Comparison of ENCODE assay signal across 13 cellular contexts in genomic region chr5:67192719-67193464, GRCh38. TPM values are rescaled to one million over a fixed set of nuclear protein-coding genes. Genes with fewer than 3 reads are reported as not detected.
DNase-seq lines count a peak whose midpoint lies in the region; ATAC-seq lines count a peak whose summit lies in the region.
"Had no signal": no experiment of that assay in that cellular context is flagged by ENCODE, and none has a peak within 500 bp of the region (broad histone marks: within the 10 kb centered on the region; RNA-seq: fewer than 3 reads in every experiment).

No MANE protein-coding gene starts in this region.

- DNase-seq in CD4-positive, CD25-positive, alpha-beta regulatory T cell, result no peak
- DNase-seq in astrocyte of the hippocampus (ENCODE audit: low read depth, low spot score), result peak; percentile 83
- no peak for DNase-seq in naive thymus-derived CD4-positive, alpha-beta T cell
- DNase-seq in NCI-H82 treated with DMSO at 0.1 percent for 48 hours (lab: John Stamatoyannopoulos, UW; ENCODE audit: unreplicated experiment), result no peak
- DNase-seq in activated CD8-positive, alpha-beta memory T cell treated with anti-CD3 and anti-CD28 coated beads, Interleukin-2, amount 50 U/mL, for 4 hours, result no peak
- no peak for DNase-seq in stimulated activated CD8-positive, alpha-beta memory T cell treated with anti-CD3 and anti-CD28 coated beads, Interleukin-4, amount 100 ng/mL, for 48 hours
- no peak for DNase-seq in LoVo (ENCODE audit: low spot score)
- DNase-seq: immature natural killer cell, NCI-H446 had no signal

- intact Hi-C loops in naive thymus-derived CD4-positive, alpha-beta T cell (cut with micrococcal nuclease), result loop anchor here in 1 of 2 donors (1.0 kb wide), 1 partner anchor 11 kb away; no protein-coding TSS in a partner anchor

- H3K4me3 ChIP-seq in CD4-positive, CD25-positive, alpha-beta regulatory T cell (ENCODE audit: low read depth, low read length), result no peak overlapping the region
- H3K4me3 ChIP-seq in naive thymus-derived CD4-positive, alpha-beta T cell (ENCODE audit: low read length), result no peak overlapping the region
- H3K4me3 ChIP-seq: HAP-1, smooth muscle cell had no signal

- peaks cover 0 to 2% (median under 1%) of the 10 kb centered on the region in 7 donors for H3K9me3 Mint-ChIP-seq in CD4-positive, CD25-positive, alpha-beta regulatory T cell
- H3K9me3 Mint-ChIP-seq in naive thymus-derived CD4-positive, alpha-beta T cell, result peaks cover 0 to 18% (median 3%) of the 10 kb centered on the region in 11 donors
- H3K9me3 Mint-ChIP-seq: immature natural killer cell had no signal

- POLR2A ChIA-PET in naive thymus-derived CD4-positive, alpha-beta T cell (lab: Charles Lee), result interaction anchor here (0.6 to 1.7 kb wide), 4 partner anchors 13 to 623 kb away, joined by 3 to 6 read pairs (median 4); no protein-coding TSS in a partner anchor

- H3K36me3 Mint-ChIP-seq in CD4-positive, CD25-positive, alpha-beta regulatory T cell, result no peaks in the 10 kb centered on the region
- H3K36me3 Mint-ChIP-seq in naive thymus-derived CD4-positive, alpha-beta T cell, result peaks cover 0 to 49% (median 4%) of the 10 kb centered on the region in 5 donors

- H3K27me3 ChIP-seq in CD4-positive, CD25-positive, alpha-beta regulatory T cell (ENCODE audit: control insufficient read depth, insufficient read depth, low read length), result no peaks in the 10 kb centered on the region
- no peaks in the 10 kb centered on the region for H3K27me3 ChIP-seq in naive thymus-derived CD4-positive, alpha-beta T cell (ENCODE audit: control insufficient read depth in 2 of 2, insufficient read depth in 2 of 2, low read length in 2 of 2)

- ATAC-seq in CD4-positive, CD25-positive, alpha-beta regulatory T cell (ENCODE audit: low read depth in 2 of 2), result peak in 1 of 2 donors; percentile 41
- ATAC-seq in HG03175 (IDR thresholded peaks at IDR 0.05; ENCODE audit: unreplicated experiment), result peak; percentile 31
- ATAC-seq in naive thymus-derived CD4-positive, alpha-beta T cell, result peak; percentile 67

- H3K27ac Mint-ChIP-seq in CD4-positive, CD25-positive, alpha-beta regulatory T cell, result peak overlapping the region in 2 of 3 donors; percentile 9 to 78
- H3K27ac Mint-ChIP-seq in naive thymus-derived CD4-positive, alpha-beta T cell, result peak overlapping the region in 3 of 9 donors; percentile 4 to 38 (median 22)
- H3K27ac Mint-ChIP-seq: immature natural killer cell had no signal

- H3K27me3 Mint-ChIP-seq in CD4-positive, CD25-positive, alpha-beta regulatory T cell, result no peaks in the 10 kb centered on the region
- no peaks in the 10 kb centered on the region for H3K27me3 Mint-ChIP-seq in naive thymus-derived CD4-positive, alpha-beta T cell

- peaks cover 0 to 66% (median 31%) of the 10 kb centered on the region in 4 donors for H3K4me1 Mint-ChIP-seq in CD4-positive, CD25-positive, alpha-beta regulatory T cell
- H3K4me1 Mint-ChIP-seq in naive thymus-derived CD4-positive, alpha-beta T cell, result peaks cover 35 to 78% (median 59%) of the 10 kb centered on the region in 7 donors

- H3K4me3 Mint-ChIP-seq in CD4-positive, CD25-positive, alpha-beta regulatory T cell, result no peak overlapping the region
- no peak overlapping the region for H3K4me3 Mint-ChIP-seq in naive thymus-derived CD4-positive, alpha-beta T cell
- H3K4me3 Mint-ChIP-seq: immature natural killer cell had no signal

- H3K36me3 ChIP-seq in CD4-positive, CD25-positive, alpha-beta regulatory T cell (ENCODE audit: control insufficient read depth, insufficient read depth, low read length), result no peaks in the 10 kb centered on the region
- no peaks in the 10 kb centered on the region for H3K36me3 ChIP-seq in naive thymus-derived CD4-positive, alpha-beta T cell (ENCODE audit: control insufficient read depth in 2 of 3, insufficient read depth in 3 of 3, low read length in 3 of 3)
- H3K36me3 ChIP-seq: HAP-1 had no signal

- no peak overlapping the region for H3K27ac ChIP-seq in CD4-positive, CD25-positive, alpha-beta regulatory T cell (ENCODE audit: insufficient read depth, low read length, poor library complexity, severe bottlenecking)
- no peak overlapping the region for H3K27ac ChIP-seq in naive thymus-derived CD4-positive, alpha-beta T cell (ENCODE audit: low read depth, low read length)
- H3K27ac ChIP-seq: C4-2B had no signal

- H3K9me3 ChIP-seq in CD4-positive, CD25-positive, alpha-beta regulatory T cell (ENCODE audit: control insufficient read depth in 2 of 2, low read length in 2 of 2), result no peaks in the 10 kb centered on the region
- H3K9me3 ChIP-seq in naive thymus-derived CD4-positive, alpha-beta T cell (ENCODE audit: control insufficient read depth in 2 of 3, low read length in 3 of 3), result no peaks in the 10 kb centered on the region
- H3K9me3 ChIP-seq: HAP-1 had no signal

- H3K4me1 ChIP-seq in CD4-positive, CD25-positive, alpha-beta regulatory T cell (ENCODE audit: control insufficient read depth, insufficient read depth, low read length, poor library complexity, severe bottlenecking), result peaks cover 13% of the 10 kb centered on the region
- peaks cover 0 to 16% of the 10 kb centered on the region in 2 donors for H3K4me1 ChIP-seq in naive thymus-derived CD4-positive, alpha-beta T cell (ENCODE audit: control insufficient read depth in 2 of 2, insufficient read depth in 2 of 2, low read length in 2 of 2)

- CTCF ChIA-PET in naive thymus-derived CD4-positive, alpha-beta T cell (lab: Charles Lee), result interaction anchor here (0.9 kb wide), 2 partner anchors 28 to 36 kb away, joined by 3 to 5 read pairs; no protein-coding TSS in a partner anchor

RNA-seq across cellular contexts. Expression of gene CD180, which starts 3.7 kb away (rescaled TPM):
- total RNA-seq in CD4-positive, CD25-positive, alpha-beta regulatory T cell, result not detected
- under 1 TPM in 3 of 4 donors, not detected in 1; 0.06 to 0.37 (median 0.11) TPM for polyA plus RNA-seq in CD4-positive, CD25-positive, alpha-beta regulatory T cell
- total RNA-seq in naive thymus-derived CD4-positive, alpha-beta T cell, result 1 to 10 TPM in 3 of 5 experiments, under 1 TPM in 2; 0.37 to 6.4 (median 1.7) TPM
- polyA plus RNA-seq in naive thymus-derived CD4-positive, alpha-beta T cell, result under 1 TPM; 0.20 to 0.22 TPM
- total RNA-seq: smooth muscle cell had no signal
- polyA plus RNA-seq: smooth muscle cell had no signal
